Comparison of ENCODE assay signal across 1 cellular context in the genomic region with DNA sequence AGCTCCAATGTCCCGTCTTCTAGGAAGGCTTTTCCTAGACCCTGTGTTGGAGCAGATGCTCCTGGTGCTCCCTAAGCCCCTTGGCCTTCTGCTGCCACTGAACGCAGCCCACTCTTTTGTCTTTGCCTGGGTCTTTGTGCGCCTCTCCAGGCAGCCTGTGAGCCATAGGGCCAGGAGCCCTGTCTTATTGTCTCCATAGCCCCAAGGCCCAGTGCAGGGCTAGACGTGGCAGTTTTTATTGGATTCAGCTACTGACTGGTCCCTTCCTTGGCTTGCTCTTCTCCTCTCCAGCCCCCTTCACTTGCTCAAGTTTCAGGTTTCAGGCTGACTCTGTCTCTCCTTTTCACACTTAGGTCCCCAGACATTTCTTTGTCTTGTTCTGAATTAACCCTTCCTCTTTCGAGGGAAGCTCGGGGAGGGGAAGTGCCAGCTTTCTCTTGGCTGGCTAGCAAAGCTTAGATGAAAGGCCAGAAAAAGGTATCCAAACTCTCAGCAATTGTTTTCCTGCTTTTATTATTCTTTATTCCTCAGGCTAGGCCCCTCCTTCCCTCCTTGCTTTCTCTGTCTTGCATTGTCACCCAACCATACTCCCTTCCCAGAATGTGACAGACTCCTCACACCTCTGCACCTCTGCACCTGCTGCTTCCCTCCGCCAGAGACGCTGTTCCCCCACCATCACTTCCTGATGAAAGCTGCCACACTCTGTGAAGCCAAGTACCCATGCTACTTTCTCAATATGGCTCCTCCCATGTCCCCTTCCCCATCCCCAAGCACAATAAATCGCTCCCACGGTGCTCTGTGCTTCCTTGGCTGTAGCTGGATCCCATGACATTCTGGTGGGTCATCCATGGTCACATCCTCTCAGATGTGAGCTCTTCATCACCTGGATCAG.
TF ChIP-seq lines count a peak whose summit lies in the region.

No MANE protein-coding gene starts in this region.

TF ChIP-seq in H1, 55 proteins besides CTCF, POLR2A, EP300 and RAD21 (continued from another document):
- TF ChIP-seq, protein P1, sequence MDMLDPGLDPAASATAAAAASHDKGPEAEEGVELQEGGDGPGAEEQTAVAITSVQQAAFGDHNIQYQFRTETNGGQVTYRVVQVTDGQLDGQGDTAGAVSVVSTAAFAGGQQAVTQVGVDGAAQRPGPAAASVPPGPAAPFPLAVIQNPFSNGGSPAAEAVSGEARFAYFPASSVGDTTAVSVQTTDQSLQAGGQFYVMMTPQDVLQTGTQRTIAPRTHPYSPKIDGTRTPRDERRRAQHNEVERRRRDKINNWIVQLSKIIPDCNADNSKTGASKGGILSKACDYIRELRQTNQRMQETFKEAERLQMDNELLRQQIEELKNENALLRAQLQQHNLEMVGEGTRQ (IDR thresholded peaks at IDR 0.05; ENCODE audit: low read length) = no peak
- TF ChIP-seq RXRA (IDR thresholded peaks at IDR 0.05; ENCODE audit: insufficient read depth, low read depth, low read length) (no peak), CTBP2 (IDR thresholded peaks at IDR 0.05; ENCODE audit: borderline replicate concordance, insufficient read depth, insufficient read length, low read length) (no peak)
